ENCODE assay signal across 1 cellular context in the genomic region with DNA sequence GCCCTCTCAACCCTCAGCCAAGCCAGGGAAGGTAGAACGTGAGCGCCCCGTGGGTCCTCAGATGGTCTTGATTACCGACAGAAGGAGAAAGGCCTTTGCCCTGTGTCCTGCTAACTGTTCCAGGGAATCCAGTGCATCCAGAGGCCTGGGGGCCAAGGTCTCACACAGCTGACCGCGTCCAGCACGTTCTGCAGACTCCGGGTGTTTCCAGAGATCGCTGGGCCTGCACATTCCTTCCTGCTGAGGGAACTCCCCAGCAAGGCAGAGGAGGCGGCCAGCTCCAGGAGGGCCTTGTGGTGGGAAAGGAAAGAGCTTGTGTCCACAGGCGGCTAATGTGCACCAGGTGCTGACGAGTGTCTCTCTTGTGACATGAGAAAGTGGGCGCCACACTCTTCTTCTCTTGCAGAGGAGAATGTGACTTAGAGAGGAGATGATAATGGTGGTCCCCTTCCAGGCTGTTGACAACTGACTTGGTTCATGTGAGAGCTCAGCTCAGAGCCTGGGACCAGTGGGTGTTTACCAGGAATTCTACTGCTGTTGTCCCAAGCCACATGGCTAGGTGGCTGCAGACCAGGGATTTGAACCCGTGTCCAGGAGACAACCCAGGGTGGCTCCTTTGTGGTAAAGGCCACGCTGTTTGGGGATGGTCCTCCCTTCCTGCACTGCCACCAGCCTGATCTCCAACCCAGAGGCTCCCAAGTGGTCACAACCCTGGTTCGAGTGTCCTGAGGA.
TF ChIP-seq lines count a peak whose summit lies in the region.

No MANE protein-coding gene starts in this region.

TF ChIP-seq in HepG2, 621 proteins besides CTCF, POLR2A, EP300 and RAD21 (continued from another document and continues in another):
- TF ChIP-seq KDM3A (CRISPR knock-in tag; IDR thresholded peaks at IDR 0.05; ENCODE audit: low read depth) (no peak; the same call in 1 of the 2 replicates), KLF16 (CRISPR knock-in tag; IDR thresholded peaks at IDR 0.05) (peak in 1 of 2 experiments; percentile 60; a peak in 1 of 4 replicates), ZNF230 (CRISPR knock-in tag; IDR thresholded peaks at IDR 0.05) (peak; percentile 53; the same call in 1 of the 2 replicates), ZNF839 (CRISPR knock-in tag; IDR thresholded peaks at IDR 0.05; ENCODE audit: borderline replicate concordance) (0 out of 2 replicates have a peak, but pooled peaks have one; percentile 71), RARA (CRISPR knock-in tag; IDR thresholded peaks at IDR 0.05) (peak; percentile 91), MAZ (IDR thresholded peaks at IDR 0.05; ENCODE audit: borderline replicate concordance, low read depth, low read length) (no peak), MAZ (CRISPR knock-in tag; IDR thresholded peaks at IDR 0.05; ENCODE audit: low read depth) (peak; percentile 62; the same call in 1 of the 2 replicates), REXO4 (CRISPR knock-in tag; IDR thresholded peaks at IDR 0.05; ENCODE audit: borderline replicate concordance) (no peak), U2AF1 (optimal IDR thresholded peaks at IDR 0.05; ENCODE audit: low read depth, low read length) (no peak), NONO (IDR thresholded peaks at IDR 0.05) (no peak), NONO (CRISPR knock-in tag; conservative IDR thresholded peaks at IDR 0.05) (peak; percentile 85), TCF7 (IDR thresholded peaks at IDR 0.05; ENCODE audit: low read depth) (no peak), EHMT2 (IDR thresholded peaks at IDR 0.05; ENCODE audit: borderline replicate concordance, low read depth, low read length) (no peak), ZNF746 (CRISPR knock-in tag; IDR thresholded peaks at IDR 0.05) (peak; percentile 74; the same call in 1 of the 2 replicates), HNF4G (IDR thresholded peaks at IDR 0.05; ENCODE audit: borderline replicate concordance, low read depth, low read length) (peak; percentile 84), HNF4G (CRISPR knock-in tag; IDR thresholded peaks at IDR 0.05; ENCODE audit: borderline replicate concordance, low read depth) (peak; percentile 93; the same call in 1 of the 2 replicates), ZNF543 (CRISPR knock-in tag; IDR thresholded peaks at IDR 0.05) (peak; percentile 79; the same call in 1 of the 2 replicates), ZBTB8A (CRISPR knock-in tag; IDR thresholded peaks at IDR 0.05; ENCODE audit: borderline replicate concordance, low read depth) (no peak)
- TF ChIP-seq, protein P1, sequence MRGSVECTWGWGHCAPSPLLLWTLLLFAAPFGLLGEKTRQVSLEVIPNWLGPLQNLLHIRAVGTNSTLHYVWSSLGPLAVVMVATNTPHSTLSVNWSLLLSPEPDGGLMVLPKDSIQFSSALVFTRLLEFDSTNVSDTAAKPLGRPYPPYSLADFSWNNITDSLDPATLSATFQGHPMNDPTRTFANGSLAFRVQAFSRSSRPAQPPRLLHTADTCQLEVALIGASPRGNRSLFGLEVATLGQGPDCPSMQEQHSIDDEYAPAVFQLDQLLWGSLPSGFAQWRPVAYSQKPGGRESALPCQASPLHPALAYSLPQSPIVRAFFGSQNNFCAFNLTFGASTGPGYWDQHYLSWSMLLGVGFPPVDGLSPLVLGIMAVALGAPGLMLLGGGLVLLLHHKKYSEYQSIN (CRISPR knock-in tag; IDR thresholded peaks at IDR 0.05; ENCODE audit: borderline replicate concordance) = no peak
- TF ChIP-seq, protein P2, sequence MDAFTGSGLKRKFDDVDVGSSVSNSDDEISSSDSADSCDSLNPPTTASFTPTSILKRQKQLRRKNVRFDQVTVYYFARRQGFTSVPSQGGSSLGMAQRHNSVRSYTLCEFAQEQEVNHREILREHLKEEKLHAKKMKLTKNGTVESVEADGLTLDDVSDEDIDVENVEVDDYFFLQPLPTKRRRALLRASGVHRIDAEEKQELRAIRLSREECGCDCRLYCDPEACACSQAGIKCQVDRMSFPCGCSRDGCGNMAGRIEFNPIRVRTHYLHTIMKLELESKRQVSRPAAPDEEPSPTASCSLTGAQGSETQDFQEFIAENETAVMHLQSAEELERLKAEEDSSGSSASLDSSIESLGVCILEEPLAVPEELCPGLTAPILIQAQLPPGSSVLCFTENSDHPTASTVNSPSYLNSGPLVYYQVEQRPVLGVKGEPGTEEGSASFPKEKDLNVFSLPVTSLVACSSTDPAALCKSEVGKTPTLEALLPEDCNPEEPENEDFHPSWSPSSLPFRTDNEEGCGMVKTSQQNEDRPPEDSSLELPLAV (CRISPR knock-in tag; conservative IDR thresholded peaks at IDR 0.05; ENCODE audit: low read depth) = no peak
- TF ChIP-seq, protein P3, sequence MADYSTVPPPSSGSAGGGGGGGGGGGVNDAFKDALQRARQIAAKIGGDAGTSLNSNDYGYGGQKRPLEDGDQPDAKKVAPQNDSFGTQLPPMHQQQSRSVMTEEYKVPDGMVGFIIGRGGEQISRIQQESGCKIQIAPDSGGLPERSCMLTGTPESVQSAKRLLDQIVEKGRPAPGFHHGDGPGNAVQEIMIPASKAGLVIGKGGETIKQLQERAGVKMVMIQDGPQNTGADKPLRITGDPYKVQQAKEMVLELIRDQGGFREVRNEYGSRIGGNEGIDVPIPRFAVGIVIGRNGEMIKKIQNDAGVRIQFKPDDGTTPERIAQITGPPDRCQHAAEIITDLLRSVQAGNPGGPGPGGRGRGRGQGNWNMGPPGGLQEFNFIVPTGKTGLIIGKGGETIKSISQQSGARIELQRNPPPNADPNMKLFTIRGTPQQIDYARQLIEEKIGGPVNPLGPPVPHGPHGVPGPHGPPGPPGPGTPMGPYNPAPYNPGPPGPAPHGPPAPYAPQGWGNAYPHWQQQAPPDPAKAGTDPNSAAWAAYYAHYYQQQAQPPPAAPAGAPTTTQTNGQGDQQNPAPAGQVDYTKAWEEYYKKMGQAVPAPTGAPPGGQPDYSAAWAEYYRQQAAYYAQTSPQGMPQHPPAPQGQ (CRISPR knock-in tag; IDR thresholded peaks at IDR 0.05; ENCODE audit: borderline replicate concordance) = no peak
- TF ChIP-seq, protein P4, sequence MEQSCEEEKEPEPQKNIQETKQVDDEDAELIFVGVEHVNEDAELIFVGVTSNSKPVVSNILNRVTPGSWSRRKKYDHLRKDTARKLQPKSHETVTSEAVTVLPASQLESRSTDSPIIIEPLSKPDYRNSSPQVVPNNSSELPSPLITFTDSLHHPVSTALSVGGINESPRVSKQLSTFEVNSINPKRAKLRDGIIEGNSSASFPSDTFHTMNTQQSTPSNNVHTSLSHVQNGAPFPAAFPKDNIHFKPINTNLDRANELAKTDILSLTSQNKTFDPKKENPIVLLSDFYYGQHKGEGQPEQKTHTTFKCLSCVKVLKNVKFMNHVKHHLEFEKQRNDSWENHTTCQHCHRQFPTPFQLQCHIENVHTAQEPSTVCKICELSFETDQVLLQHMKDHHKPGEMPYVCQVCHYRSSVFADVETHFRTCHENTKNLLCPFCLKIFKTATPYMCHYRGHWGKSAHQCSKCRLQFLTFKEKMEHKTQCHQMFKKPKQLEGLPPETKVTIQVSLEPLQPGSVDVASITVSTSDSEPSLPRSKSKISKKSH (CRISPR knock-in tag; IDR thresholded peaks at IDR 0.05; ENCODE audit: borderline replicate concordance) = peak; percentile 95
- TF ChIP-seq, protein P5, sequence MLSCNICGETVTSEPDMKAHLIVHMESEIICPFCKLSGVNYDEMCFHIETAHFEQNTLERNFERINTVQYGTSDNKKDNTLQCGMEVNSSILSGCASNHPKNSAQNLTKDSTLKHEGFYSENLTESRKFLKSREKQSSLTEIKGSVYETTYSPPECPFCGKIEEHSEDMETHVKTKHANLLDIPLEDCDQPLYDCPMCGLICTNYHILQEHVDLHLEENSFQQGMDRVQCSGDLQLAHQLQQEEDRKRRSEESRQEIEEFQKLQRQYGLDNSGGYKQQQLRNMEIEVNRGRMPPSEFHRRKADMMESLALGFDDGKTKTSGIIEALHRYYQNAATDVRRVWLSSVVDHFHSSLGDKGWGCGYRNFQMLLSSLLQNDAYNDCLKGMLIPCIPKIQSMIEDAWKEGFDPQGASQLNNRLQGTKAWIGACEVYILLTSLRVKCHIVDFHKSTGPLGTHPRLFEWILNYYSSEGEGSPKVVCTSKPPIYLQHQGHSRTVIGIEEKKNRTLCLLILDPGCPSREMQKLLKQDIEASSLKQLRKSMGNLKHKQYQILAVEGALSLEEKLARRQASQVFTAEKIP (CRISPR knock-in tag; IDR thresholded peaks at IDR 0.05; ENCODE audit: borderline replicate concordance) = no peak
- TF ChIP-seq, protein P6, sequence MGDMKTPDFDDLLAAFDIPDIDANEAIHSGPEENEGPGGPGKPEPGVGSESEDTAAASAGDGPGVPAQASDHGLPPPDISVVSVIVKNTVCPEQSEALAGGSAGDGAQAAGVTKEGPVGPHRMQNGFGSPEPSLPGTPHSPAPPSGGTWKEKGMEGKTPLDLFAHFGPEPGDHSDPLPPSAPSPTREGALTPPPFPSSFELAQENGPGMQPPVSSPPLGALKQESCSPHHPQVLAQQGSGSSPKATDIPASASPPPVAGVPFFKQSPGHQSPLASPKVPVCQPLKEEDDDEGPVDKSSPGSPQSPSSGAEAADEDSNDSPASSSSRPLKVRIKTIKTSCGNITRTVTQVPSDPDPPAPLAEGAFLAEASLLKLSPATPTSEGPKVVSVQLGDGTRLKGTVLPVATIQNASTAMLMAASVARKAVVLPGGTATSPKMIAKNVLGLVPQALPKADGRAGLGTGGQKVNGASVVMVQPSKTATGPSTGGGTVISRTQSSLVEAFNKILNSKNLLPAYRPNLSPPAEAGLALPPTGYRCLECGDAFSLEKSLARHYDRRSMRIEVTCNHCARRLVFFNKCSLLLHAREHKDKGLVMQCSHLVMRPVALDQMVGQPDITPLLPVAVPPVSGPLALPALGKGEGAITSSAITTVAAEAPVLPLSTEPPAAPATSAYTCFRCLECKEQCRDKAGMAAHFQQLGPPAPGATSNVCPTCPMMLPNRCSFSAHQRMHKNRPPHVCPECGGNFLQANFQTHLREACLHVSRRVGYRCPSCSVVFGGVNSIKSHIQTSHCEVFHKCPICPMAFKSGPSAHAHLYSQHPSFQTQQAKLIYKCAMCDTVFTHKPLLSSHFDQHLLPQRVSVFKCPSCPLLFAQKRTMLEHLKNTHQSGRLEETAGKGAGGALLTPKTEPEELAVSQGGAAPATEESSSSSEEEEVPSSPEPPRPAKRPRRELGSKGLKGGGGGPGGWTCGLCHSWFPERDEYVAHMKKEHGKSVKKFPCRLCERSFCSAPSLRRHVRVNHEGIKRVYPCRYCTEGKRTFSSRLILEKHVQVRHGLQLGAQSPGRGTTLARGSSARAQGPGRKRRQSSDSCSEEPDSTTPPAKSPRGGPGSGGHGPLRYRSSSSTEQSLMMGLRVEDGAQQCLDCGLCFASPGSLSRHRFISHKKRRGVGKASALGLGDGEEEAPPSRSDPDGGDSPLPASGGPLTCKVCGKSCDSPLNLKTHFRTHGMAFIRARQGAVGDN (CRISPR knock-in tag; IDR thresholded peaks at IDR 0.05) = peak; percentile 100
- TF ChIP-seq, protein P7, sequence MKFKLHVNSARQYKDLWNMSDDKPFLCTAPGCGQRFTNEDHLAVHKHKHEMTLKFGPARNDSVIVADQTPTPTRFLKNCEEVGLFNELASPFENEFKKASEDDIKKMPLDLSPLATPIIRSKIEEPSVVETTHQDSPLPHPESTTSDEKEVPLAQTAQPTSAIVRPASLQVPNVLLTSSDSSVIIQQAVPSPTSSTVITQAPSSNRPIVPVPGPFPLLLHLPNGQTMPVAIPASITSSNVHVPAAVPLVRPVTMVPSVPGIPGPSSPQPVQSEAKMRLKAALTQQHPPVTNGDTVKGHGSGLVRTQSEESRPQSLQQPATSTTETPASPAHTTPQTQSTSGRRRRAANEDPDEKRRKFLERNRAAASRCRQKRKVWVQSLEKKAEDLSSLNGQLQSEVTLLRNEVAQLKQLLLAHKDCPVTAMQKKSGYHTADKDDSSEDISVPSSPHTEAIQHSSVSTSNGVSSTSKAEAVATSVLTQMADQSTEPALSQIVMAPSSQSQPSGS (CRISPR knock-in tag; IDR thresholded peaks at IDR 0.05) = peak; percentile 77
- TF ChIP-seq, protein P8, sequence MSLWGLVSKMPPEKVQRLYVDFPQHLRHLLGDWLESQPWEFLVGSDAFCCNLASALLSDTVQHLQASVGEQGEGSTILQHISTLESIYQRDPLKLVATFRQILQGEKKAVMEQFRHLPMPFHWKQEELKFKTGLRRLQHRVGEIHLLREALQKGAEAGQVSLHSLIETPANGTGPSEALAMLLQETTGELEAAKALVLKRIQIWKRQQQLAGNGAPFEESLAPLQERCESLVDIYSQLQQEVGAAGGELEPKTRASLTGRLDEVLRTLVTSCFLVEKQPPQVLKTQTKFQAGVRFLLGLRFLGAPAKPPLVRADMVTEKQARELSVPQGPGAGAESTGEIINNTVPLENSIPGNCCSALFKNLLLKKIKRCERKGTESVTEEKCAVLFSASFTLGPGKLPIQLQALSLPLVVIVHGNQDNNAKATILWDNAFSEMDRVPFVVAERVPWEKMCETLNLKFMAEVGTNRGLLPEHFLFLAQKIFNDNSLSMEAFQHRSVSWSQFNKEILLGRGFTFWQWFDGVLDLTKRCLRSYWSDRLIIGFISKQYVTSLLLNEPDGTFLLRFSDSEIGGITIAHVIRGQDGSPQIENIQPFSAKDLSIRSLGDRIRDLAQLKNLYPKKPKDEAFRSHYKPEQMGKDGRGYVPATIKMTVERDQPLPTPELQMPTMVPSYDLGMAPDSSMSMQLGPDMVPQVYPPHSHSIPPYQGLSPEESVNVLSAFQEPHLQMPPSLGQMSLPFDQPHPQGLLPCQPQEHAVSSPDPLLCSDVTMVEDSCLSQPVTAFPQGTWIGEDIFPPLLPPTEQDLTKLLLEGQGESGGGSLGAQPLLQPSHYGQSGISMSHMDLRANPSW (CRISPR knock-in tag; IDR thresholded peaks at IDR 0.05; ENCODE audit: borderline replicate concordance) = 0 out of 2 replicates have a peak, but pooled peaks have one; percentile 55
- TF ChIP-seq, protein P9, sequence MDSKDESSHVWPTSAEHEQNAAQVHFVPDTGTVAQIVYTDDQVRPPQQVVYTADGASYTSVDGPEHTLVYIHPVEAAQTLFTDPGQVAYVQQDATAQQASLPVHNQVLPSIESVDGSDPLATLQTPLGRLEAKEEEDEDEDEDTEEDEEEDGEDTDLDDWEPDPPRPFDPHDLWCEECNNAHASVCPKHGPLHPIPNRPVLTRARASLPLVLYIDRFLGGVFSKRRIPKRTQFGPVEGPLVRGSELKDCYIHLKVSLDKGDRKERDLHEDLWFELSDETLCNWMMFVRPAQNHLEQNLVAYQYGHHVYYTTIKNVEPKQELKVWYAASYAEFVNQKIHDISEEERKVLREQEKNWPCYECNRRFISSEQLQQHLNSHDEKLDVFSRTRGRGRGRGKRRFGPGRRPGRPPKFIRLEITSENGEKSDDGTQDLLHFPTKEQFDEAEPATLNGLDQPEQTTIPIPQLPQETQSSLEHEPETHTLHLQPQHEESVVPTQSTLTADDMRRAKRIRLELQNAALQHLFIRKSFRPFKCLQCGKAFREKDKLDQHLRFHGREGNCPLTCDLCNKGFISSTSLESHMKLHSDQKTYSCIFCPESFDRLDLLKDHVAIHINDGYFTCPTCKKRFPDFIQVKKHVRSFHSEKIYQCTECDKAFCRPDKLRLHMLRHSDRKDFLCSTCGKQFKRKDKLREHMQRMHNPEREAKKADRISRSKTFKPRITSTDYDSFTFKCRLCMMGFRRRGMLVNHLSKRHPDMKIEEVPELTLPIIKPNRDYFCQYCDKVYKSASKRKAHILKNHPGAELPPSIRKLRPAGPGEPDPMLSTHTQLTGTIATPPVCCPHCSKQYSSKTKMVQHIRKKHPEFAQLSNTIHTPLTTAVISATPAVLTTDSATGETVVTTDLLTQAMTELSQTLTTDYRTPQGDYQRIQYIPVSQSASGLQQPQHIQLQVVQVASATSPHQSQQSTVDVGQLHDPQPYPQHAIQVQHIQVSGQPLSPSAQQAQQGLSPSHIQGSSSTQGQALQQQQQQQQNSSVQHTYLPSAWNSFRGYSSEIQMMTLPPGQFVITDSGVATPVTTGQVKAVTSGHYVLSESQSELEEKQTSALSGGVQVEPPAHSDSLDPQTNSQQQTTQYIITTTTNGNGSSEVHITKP (CRISPR knock-in tag; IDR thresholded peaks at IDR 0.05; ENCODE audit: low read depth) = 0 out of 2 replicates have a peak, but pooled peaks have one; percentile 33
